Comparison of ENCODE assay signal across 8 cellular contexts in the genomic region with DNA sequence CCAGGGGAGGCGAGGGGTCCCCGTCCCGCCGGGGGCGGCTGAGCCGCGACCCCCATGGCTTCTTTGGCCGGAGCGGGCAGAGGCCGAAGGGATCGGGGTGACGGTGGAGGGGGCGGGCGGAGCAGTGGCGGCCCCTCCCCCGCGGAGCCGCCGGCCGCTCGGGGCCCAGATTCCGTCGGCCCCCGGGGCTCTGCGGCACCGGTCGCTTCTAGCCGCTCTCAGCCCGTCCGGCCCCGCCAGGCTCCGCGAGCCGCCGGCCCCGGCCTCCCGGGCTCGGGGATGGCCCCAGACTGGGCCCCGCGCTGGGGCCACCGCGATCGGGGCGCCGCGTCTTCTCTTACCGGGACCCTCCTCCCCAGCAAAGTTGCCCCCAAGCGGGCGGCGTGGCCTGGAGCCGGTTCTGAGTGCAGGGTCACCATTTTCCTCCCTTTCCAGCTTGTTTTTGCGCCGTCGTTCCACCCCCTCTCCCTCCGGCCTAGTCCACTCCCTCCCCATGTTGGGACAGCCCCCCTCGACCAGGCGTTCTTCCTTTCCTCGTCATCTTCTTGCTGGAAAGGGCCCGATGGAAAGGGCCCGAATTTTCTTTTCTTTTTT. TPM values are rescaled to one million over a fixed set of nuclear protein-coding genes. Genes with fewer than 3 reads are reported as not detected.
DNase-seq lines count a peak whose midpoint lies in the region; ATAC-seq and TF ChIP-seq lines count a peak whose summit lies in the region.

No MANE protein-coding gene starts in this region.

- ATAC-seq in GM21367 (IDR thresholded peaks at IDR 0.05; ENCODE audit: unreplicated experiment) (peak; percentile 21), esophagus mucosa (peak; percentile 49)
- peak; percentile 6 for ATAC-seq in activated CD8-positive, alpha-beta T cell treated with anti-CD3 and anti-CD28 coated beads for 36 hours

- DNase-seq in CD4-positive, alpha-beta memory T cell, result peak in 2 of 5 donors; percentile 3 to 41
- DNase-seq in activated CD8-positive, alpha-beta T cell treated with anti-CD3 and anti-CD28 coated beads for 36 hours, result peak; percentile 49
- DNase-seq in mucosa of gallbladder (ENCODE audit: low spot score), result peak; percentile 28
- peak; percentile 66 for DNase-seq in thyroid gland
- no peak for DNase-seq in effector CD8-positive, alpha-beta T cell (lab: John Stamatoyannopoulos, UW)

- peak overlapping the region; percentile 92 to 99 (median 98) for H3K4me3 Mint-ChIP-seq in CD4-positive, alpha-beta memory T cell
- H3K4me3 Mint-ChIP-seq in activated CD8-positive, alpha-beta T cell treated with anti-CD3 and anti-CD28 coated beads for 36 hours, result peak overlapping the region; percentile 100

- CTCF ChIA-PET in CD4-positive, alpha-beta memory T cell (lab: Charles Lee; ENCODE audit: partially characterized antibody), result no interaction called here
- CTCF ChIA-PET in activated CD8-positive, alpha-beta T cell treated with anti-CD3 and anti-CD28 coated beads for 36 hours (lab: Charles Lee), result interaction anchor here (0.9 to 1.6 kb wide), 7 partner anchors 16 to 172 kb away, joined by 3 to 6 read pairs (median 3); no protein-coding TSS in a partner anchor

- H3K36me3 Mint-ChIP-seq in CD4-positive, alpha-beta memory T cell, result peaks cover 0 to 20% of the 10 kb centered on the region in 2 donors
- H3K36me3 Mint-ChIP-seq in activated CD8-positive, alpha-beta T cell treated with anti-CD3 and anti-CD28 coated beads for 36 hours (ENCODE audit: low read depth), result peaks cover 36% of the 10 kb centered on the region

- peaks cover 50% of the 10 kb centered on the region for H3K4me1 ChIP-seq in CD4-positive, alpha-beta memory T cell (ENCODE audit: insufficient read depth, low read length)
- H3K4me1 ChIP-seq in HUES6 (ENCODE audit: control insufficient read depth, insufficient read depth, low read length) (peaks cover 29% of the 10 kb centered on the region), thyroid gland (peaks cover 27 to 45% of the 10 kb centered on the region in 2 donors)

- H3K9me3 ChIP-seq in CD4-positive, alpha-beta memory T cell (ENCODE audit: control insufficient read depth in 1 of 2, low read length in 2 of 2), result no peaks in the 10 kb centered on the region
- H3K9me3 ChIP-seq in HUES6 (ENCODE audit: control insufficient read depth, insufficient read depth, low read depth, low read length) (no peaks in the 10 kb centered on the region), thyroid gland (no peaks in the 10 kb centered on the region)

- H3K9ac ChIP-seq in HUES6 (ENCODE audit: low read length), result peak overlapping the region; percentile 92

- TF ChIP-seq POLR2A in thyroid gland (IDR thresholded peaks at IDR 0.05), result peak in 1 of 2 donors; percentile 70

- H3K27me3 Mint-ChIP-seq in CD4-positive, alpha-beta memory T cell, result no peaks in the 10 kb centered on the region
- no peaks in the 10 kb centered on the region for H3K27me3 Mint-ChIP-seq in activated CD8-positive, alpha-beta T cell treated with anti-CD3 and anti-CD28 coated beads for 36 hours

- no peak for TF ChIP-seq CTCF in activated CD8-positive, alpha-beta T cell treated with anti-CD3 and anti-CD28 coated beads for 36 hours (IDR thresholded peaks at IDR 0.05)
- no peak for TF ChIP-seq CTCF in thyroid gland (IDR thresholded peaks at IDR 0.05)

- peak overlapping the region; percentile 76 to 92 for H3K4me3 ChIP-seq in CD4-positive, alpha-beta memory T cell (ENCODE audit: low read length in 2 of 2)
- H3K4me3 ChIP-seq in HUES6 (ENCODE audit: low read depth, low read length) (peak overlapping the region; percentile 98), thyroid gland (replicated peaks in 1 of 3) (peak overlapping the region; percentile 93 to 100 (median 96))

- POLR2A ChIA-PET in CD4-positive, alpha-beta memory T cell (lab: Charles Lee; ENCODE audit: partially characterized antibody), result interaction anchor here (0.7 to 1.6 kb wide), 3 partner anchors 63 to 195 kb away, joined by 3 to 4 read pairs (median 3); no protein-coding TSS in a partner anchor
- POLR2A ChIA-PET in activated CD8-positive, alpha-beta T cell treated with anti-CD3 and anti-CD28 coated beads for 36 hours (lab: Charles Lee), result interaction anchor here (0.7 to 7.3 kb wide), 8 partner anchors 9 to 187 kb away, joined by 3 to 60 read pairs (median 4); a partner anchor contains a TSS

- no peaks in the 10 kb centered on the region for H3K9me3 Mint-ChIP-seq in CD4-positive, alpha-beta memory T cell
- no peaks in the 10 kb centered on the region for H3K9me3 Mint-ChIP-seq in activated CD8-positive, alpha-beta T cell treated with anti-CD3 and anti-CD28 coated beads for 36 hours

- intact Hi-C loops in CD4-positive, alpha-beta memory T cell (cut with micrococcal nuclease), result no loop called here
- intact Hi-C loops in activated CD8-positive, alpha-beta T cell treated with anti-CD3 and anti-CD28 coated beads for 36 hours (cut with micrococcal nuclease), result no loop called here
- intact Hi-C loops in thyroid gland (cut with DNase I), result loop anchor here (10.0 kb wide), 1 partner anchor 172 kb away; no protein-coding TSS in a partner anchor

- peaks cover 28 to 58% (median 37%) of the 10 kb centered on the region in 4 donors for H3K4me1 Mint-ChIP-seq in CD4-positive, alpha-beta memory T cell
- peaks cover 50% of the 10 kb centered on the region for H3K4me1 Mint-ChIP-seq in activated CD8-positive, alpha-beta T cell treated with anti-CD3 and anti-CD28 coated beads for 36 hours (ENCODE audit: low read depth)

- WGBS in thyroid gland, 2 donors, result 0% methylated on average over 21 to 31 of the region's 60 CpGs

- H3K36me3 ChIP-seq in CD4-positive, alpha-beta memory T cell (ENCODE audit: insufficient read depth, low read length), result no peaks in the 10 kb centered on the region
- H3K36me3 ChIP-seq in HUES6 (ENCODE audit: control insufficient read depth, insufficient read depth, low read length), result 0 out of 2 replicates have a peak, but pooled peaks cover 6% of the 10 kb centered on the region
- H3K36me3 ChIP-seq in thyroid gland, result no peaks in the 10 kb centered on the region

- peak overlapping the region; percentile 91 for H3K27ac ChIP-seq in CD4-positive, alpha-beta memory T cell (ENCODE audit: low read depth, low read length)
- H3K27ac ChIP-seq in HUES6 (ENCODE audit: low read depth, low read length) (peak overlapping the region; percentile 92), thyroid gland (peak overlapping the region; percentile 96 to 99 (median 98))

- H3K27me3 ChIP-seq in CD4-positive, alpha-beta memory T cell (ENCODE audit: insufficient read depth, low read length), result no peaks in the 10 kb centered on the region
- no peaks in the 10 kb centered on the region for H3K27me3 ChIP-seq in HUES6 (ENCODE audit: control insufficient read depth, insufficient read depth, low read length)
- H3K27me3 ChIP-seq in thyroid gland, result no peaks in the 10 kb centered on the region

- peak overlapping the region; percentile 92 to 99 (median 97) for H3K27ac Mint-ChIP-seq in CD4-positive, alpha-beta memory T cell
- peak overlapping the region; percentile 99 for H3K27ac Mint-ChIP-seq in activated CD8-positive, alpha-beta T cell treated with anti-CD3 and anti-CD28 coated beads for 36 hours

RNA-seq across cellular contexts. Expression of a gene that starts 0.8 kb away (rescaled TPM):
- total RNA-seq in CD4-positive, alpha-beta memory T cell, result 10 to 100 TPM; 29.2 to 35.6 TPM
- 1 to 10 TPM; 1.8 to 8.3 TPM for polyA plus RNA-seq in CD4-positive, alpha-beta memory T cell
- 10 to 100 TPM; 36.0 to 37.8 TPM for total RNA-seq in activated CD8-positive, alpha-beta T cell treated with anti-CD3 and anti-CD28 coated beads for 36 hours
- 28.3 TPM for total RNA-seq in esophagus mucosa
- total RNA-seq in mucosa of gallbladder, result 31.4 TPM
- 100 to 1,000 TPM in 2 of 4 donors, 10 to 100 TPM in 2; 76.1 to 122 (median 102) TPM for total RNA-seq in thyroid gland
